In genomic region chr6:80638222-80639055, GRCh38 we compare ENCODE assay signal across 8 cellular contexts.
DNase-seq lines count a peak whose midpoint lies in the region; ATAC-seq and TF ChIP-seq lines count a peak whose summit lies in the region.

No MANE protein-coding gene starts in this region.

- intact Hi-C loops in spleen (cut with DNase I; ENCODE audit: low total_unique reads), result no loop called here

- no peaks in the 10 kb centered on the region for H3K36me3 ChIP-seq in Loucy (ENCODE audit: insufficient read depth, low read length)
- peaks cover 0 to 5% of the 10 kb centered on the region in 2 experiments for H3K36me3 ChIP-seq in SK-N-SH (replicated peaks in 1 of 2; ENCODE audit: control insufficient read depth in 1 of 2, insufficient read depth in 2 of 2, low read length in 1 of 2)
- no peaks in the 10 kb centered on the region for H3K36me3 ChIP-seq in right atrium auricular region
- H3K36me3 ChIP-seq in spleen, result no peaks in the 10 kb centered on the region

- TF ChIP-seq RAD21 in SK-N-SH (IDR thresholded peaks at IDR 0.05; ENCODE audit: low read length), result peak; percentile 1; the same call in 1 of the 2 replicates

- peak; percentile 93 to 98 for TF ChIP-seq EP300 in SK-N-SH (IDR thresholded peaks at IDR 0.05; ENCODE audit: borderline replicate concordance in 1 of 2, low read depth in 1 of 2, low read length in 1 of 2)

- peaks cover 3% of the 10 kb centered on the region for H3K9me3 Mint-ChIP-seq in stimulated activated memory B cell treated with anti-CD40 and anti-IgM and Interleukin-4, amounts not matched to agents 10 μg/mL and 1 μg/mL and 100 μg/mL, for 72 hours

- DNase-seq in ELR (ENCODE audit: low read depth), result peak; percentile 96
- DNase-seq in H4 (ENCODE audit: low spot score), result peak; percentile 96
- peak; percentile 62 for DNase-seq in SK-N-SH
- peak; percentile 63 for DNase-seq in right atrium auricular region (ENCODE audit: low spot score)
- no peak for DNase-seq in spleen
- no peak for DNase-seq in activated effector memory CD4-positive, alpha-beta T cell treated with anti-CD3 and anti-CD28 coated beads, Interleukin-2, amount 50 U/mL, for 16 hours

- H3K27me3 Mint-ChIP-seq in stimulated activated memory B cell treated with anti-CD40 and anti-IgM and Interleukin-4, amounts not matched to agents 10 μg/mL and 1 μg/mL and 100 μg/mL, for 72 hours, result no peaks in the 10 kb centered on the region

- no peaks in the 10 kb centered on the region for H3K79me2 ChIP-seq in Loucy (ENCODE audit: insufficient read depth, low read length)
- H3K79me2 ChIP-seq in SK-N-SH (ENCODE audit: insufficient read depth), result no peaks in the 10 kb centered on the region

- POLR2A ChIA-PET in SK-N-SH (lab: Yijun Ruan, JAX), result interaction anchor here (0.5 to 0.7 kb wide), 2 partner anchors 8 to 1114 kb away, joined by 3 read pairs; partner anchors contain the start of gene TENT5A

- peak overlapping the region; percentile 98 to 100 for H3K27ac ChIP-seq in SK-N-SH (ENCODE audit: low read depth in 2 of 2, low read length in 1 of 2)
- no peak overlapping the region for H3K27ac ChIP-seq in right atrium auricular region
- peak overlapping the region in 7 of 8 donors; percentile 31 to 60 (median 49) for H3K27ac ChIP-seq in spleen

- CTCF ChIA-PET in SK-N-SH (lab: Yijun Ruan, JAX), result interaction anchor here (0.9 to 1.5 kb wide), 3 partner anchors 33 to 1115 kb away, joined by 3 to 4 read pairs (median 4); no protein-coding TSS in a partner anchor

- H3K9me2 ChIP-seq in Loucy (replicated peaks; ENCODE audit: low read depth, low read length), result no peaks in the 10 kb centered on the region
- no peaks in the 10 kb centered on the region for H3K9me2 ChIP-seq in SK-N-SH

- H3K4me2 ChIP-seq in Loucy (ENCODE audit: low read depth, low read length, poor library complexity, severe bottlenecking), result peak overlapping the region; percentile 37
- peak overlapping the region; percentile 65 for H3K4me2 ChIP-seq in SK-N-SH

- no peak overlapping the region for H3K4me3 Mint-ChIP-seq in stimulated activated memory B cell treated with anti-CD40 and anti-IgM and Interleukin-4, amounts not matched to agents 10 μg/mL and 1 μg/mL and 100 μg/mL, for 72 hours

- H3K36me3 Mint-ChIP-seq in stimulated activated memory B cell treated with anti-CD40 and anti-IgM and Interleukin-4, amounts not matched to agents 10 μg/mL and 1 μg/mL and 100 μg/mL, for 72 hours, result no peaks in the 10 kb centered on the region

- H3F3A ChIP-seq in Loucy (ENCODE audit: low read depth), result no peaks in the 10 kb centered on the region
- H3F3A ChIP-seq in SK-N-SH (replicated peaks; ENCODE audit: insufficient read depth), result peaks cover 34% of the 10 kb centered on the region

- TF ChIP-seq POLR2A in spleen (IDR thresholded peaks at IDR 0.05), result no peak

- H4K20me1 ChIP-seq in Loucy (ENCODE audit: insufficient read depth, low read length, poor library complexity, severe bottlenecking) (no peaks in the 10 kb centered on the region), SK-N-SH (ENCODE audit: insufficient read depth) (no peaks in the 10 kb centered on the region)

- H3K4me3 ChIP-seq in Loucy (ENCODE audit: low read length, poor library complexity, severe bottlenecking) (no peak overlapping the region), SK-N-SH (ENCODE audit: low read depth in 2 of 2, low read length in 1 of 2) (peak overlapping the region in 1 of 2 experiments; percentile 8; a peak in 3 of 4 replicates), right atrium auricular region (no peak overlapping the region), spleen (no peak overlapping the region)

- H3K4me1 Mint-ChIP-seq in stimulated activated memory B cell treated with anti-CD40 and anti-IgM and Interleukin-4, amounts not matched to agents 10 μg/mL and 1 μg/mL and 100 μg/mL, for 72 hours, result no peaks in the 10 kb centered on the region

- H3K27ac Mint-ChIP-seq in stimulated activated memory B cell treated with anti-CD40 and anti-IgM and Interleukin-4, amounts not matched to agents 10 μg/mL and 1 μg/mL and 100 μg/mL, for 72 hours, result no peak overlapping the region

- no peak for TF ChIP-seq CTCF in Loucy (conservative IDR thresholded peaks at IDR 0.05; ENCODE audit: low read length)
- TF ChIP-seq CTCF in SK-N-SH (IDR thresholded peaks at IDR 0.05), result no peak
- no peak for TF ChIP-seq CTCF in right atrium auricular region (IDR thresholded peaks at IDR 0.05)
- no peak for TF ChIP-seq CTCF in spleen (IDR thresholded peaks at IDR 0.05 in 8 of 11, conservative IDR thresholded peaks at IDR 0.05 in 3 of 11)

- H3K9ac ChIP-seq in Loucy (ENCODE audit: low read depth, low read length, poor library complexity, severe bottlenecking) (no peak overlapping the region), SK-N-SH (peak overlapping the region; percentile 77)

- H3K4me1 ChIP-seq in Loucy (ENCODE audit: insufficient read depth, low read length, poor library complexity, severe bottlenecking) (peaks cover 5% of the 10 kb centered on the region), SK-N-SH (ENCODE audit: control insufficient read depth in 1 of 2, insufficient read depth in 2 of 2, low read depth in 1 of 2, low read length in 1 of 2) (peaks cover 9 to 43% of the 10 kb centered on the region in 2 experiments; a peak in 3 of 4 replicates), right atrium auricular region (no peaks in the 10 kb centered on the region), spleen (peaks cover 0 to 10% (median 4%) of the 10 kb centered on the region in 6 donors)

- H2AFZ ChIP-seq in Loucy (ENCODE audit: low read length) (peak overlapping the region; percentile 65), SK-N-SH (ENCODE audit: low read depth) (peak overlapping the region; percentile 87; the same call in 1 of the 2 replicates)

- WGBS in SK-N-SH (ENCODE audit: low lambda C conversion rate), result 11% methylated on average over 9 of the region's 9 CpGs
- 29 to 36% (median 31%) methylated on average over 9 of the region's 9 CpGs for WGBS in spleen, 5 donors

- H3K9me3 ChIP-seq in Loucy (ENCODE audit: insufficient read depth, low read depth, low read length), result no peaks in the 10 kb centered on the region
- no peaks in the 10 kb centered on the region for H3K9me3 ChIP-seq in SK-N-SH
- H3K9me3 ChIP-seq in right atrium auricular region, result no peaks in the 10 kb centered on the region
- H3K9me3 ChIP-seq in spleen, result peaks cover 0 to 4% (median 0%) of the 10 kb centered on the region in 8 donors

- no peak for ATAC-seq in stimulated activated memory B cell treated with anti-CD40 and anti-IgM and Interleukin-4, amounts not matched to agents 10 μg/mL and 1 μg/mL and 100 μg/mL, for 72 hours

- H3K27me3 ChIP-seq in Loucy (ENCODE audit: insufficient read depth, low read length, poor library complexity, severe bottlenecking), result no peaks in the 10 kb centered on the region
- no peaks in the 10 kb centered on the region for H3K27me3 ChIP-seq in SK-N-SH (ENCODE audit: insufficient read depth)
- H3K27me3 ChIP-seq in right atrium auricular region, result no peaks in the 10 kb centered on the region
- no peaks in the 10 kb centered on the region for H3K27me3 ChIP-seq in spleen (replicated peaks in 1 of 7)

TF ChIP-seq in SK-N-SH, 30 proteins besides CTCF, POLR2A, EP300 and RAD21 (continues in another document):
- peak; percentile 48; the same call in 1 of the 2 replicates for TF ChIP-seq MEF2A (IDR thresholded peaks at IDR 0.05; ENCODE audit: borderline replicate concordance, low read depth)
- TF ChIP-seq RCOR1 (IDR thresholded peaks at IDR 0.05; ENCODE audit: low read length), result peak; percentile 77
- TF ChIP-seq GABPA (IDR thresholded peaks at IDR 0.05; ENCODE audit: low read depth), result peak; percentile 58
- TF ChIP-seq GATA2 (CRISPR knock-in tag; IDR thresholded peaks at IDR 0.05), result peak; percentile 30; the same call in 1 of the 2 replicates
- peak; percentile 93 for TF ChIP-seq TCF12 (IDR thresholded peaks at IDR 0.05)
- TF ChIP-seq POLR2AphosphoS5 (IDR thresholded peaks at IDR 0.05; ENCODE audit: low read depth, low read length), result peak; percentile 85
- peak; percentile 35; the same call in 1 of the 2 replicates for TF ChIP-seq MXI1 (IDR thresholded peaks at IDR 0.05; ENCODE audit: low read depth, low read length)
- no peak for TF ChIP-seq IRF3 (IDR thresholded peaks at IDR 0.05; ENCODE audit: low read depth, low read length)
- peak; percentile 73 for TF ChIP-seq REST (IDR thresholded peaks at IDR 0.05; ENCODE audit: low read depth, low read length)
- TF ChIP-seq RFX5 (IDR thresholded peaks at IDR 0.05; ENCODE audit: low read length), result no peak
- TF ChIP-seq JUND (IDR thresholded peaks at IDR 0.05), result peak; percentile 95
- TF ChIP-seq EZH2phosphoT487 (IDR thresholded peaks at IDR 0.05; ENCODE audit: borderline replicate concordance, low read depth), result no peak

Comparison
In these comparisons a context has a peak if more than half of its experiments do, and no peak if none do; other contexts are left out.
1. DNase-seq: peak in ELR (single experiment), H4 (single experiment), SK-N-SH (single experiment) and right atrium auricular region (single experiment); none in spleen (single experiment) and activated effector memory CD4-positive, alpha-beta T cell treated with anti-CD3 and anti-CD28 coated beads, Interleukin-2, amount 50 U/mL, for 16 hours (single experiment).
2. H3K27ac ChIP-seq: peak in SK-N-SH (2 of 2) and spleen (7 of 8); none in right atrium auricular region (0 of 2).